ENCODE assay signal across 21 cellular contexts in genomic region chr5:82287625-82288024, GRCh38. TPM values are rescaled to one million over a fixed set of nuclear protein-coding genes. Genes with fewer than 3 reads are reported as not detected.
DNase-seq lines count a peak whose midpoint lies in the region; ATAC-seq and TF ChIP-seq lines count a peak whose summit lies in the region.
"Had no signal": no experiment of that assay in that cellular context is flagged by ENCODE, and none has a peak within 500 bp of the region (broad histone marks: within the 10 kb centered on the region; RNA-seq: fewer than 3 reads in every experiment).

No MANE protein-coding gene starts in this region.

- H3K27ac ChIP-seq in angular gyrus (ENCODE audit: low read depth, low read length) (peak overlapping the region; percentile 24), dorsolateral prefrontal cortex (peak overlapping the region in 39 of 59 donors; percentile 2 to 85 (median 41)), mesenchymal stem cell (ENCODE audit: low read length, poor library complexity, severe bottlenecking) (no peak overlapping the region)
- H3K27ac ChIP-seq: BLaER1 treated with 17β-estradiol and CSF1 and Interleukin-3, amounts not matched to agents 10 nM and 100 nM; GM23248; RWPE1 had no signal

- no peak for ATAC-seq in naive thymus-derived CD8-positive, alpha-beta T cell
- ATAC-seq: Panc1 had no signal

- H2BK12ac ChIP-seq in mesenchymal stem cell (ENCODE audit: low read length in 2 of 2) = no peak overlapping the region

- H2BK5ac ChIP-seq in mesenchymal stem cell (ENCODE audit: low read depth, low read length, poor library complexity, severe bottlenecking) = no peak overlapping the region

- 99% methylated on average over 3 of the region's 3 CpGs for WGBS in mesenchymal stem cell

- H3K27me3 Mint-ChIP-seq in naive thymus-derived CD8-positive, alpha-beta T cell = peaks cover 0 to 1% (median 0%) of the 10 kb centered on the region in 5 donors
- H3K27me3 Mint-ChIP-seq: CD4-positive, alpha-beta T cell had no signal

- no peaks in the 10 kb centered on the region for H3K9me3 ChIP-seq in mesenchymal stem cell (ENCODE audit: control insufficient read depth, low read length)
- H3K9me3 ChIP-seq: BLaER1 treated with 17β-estradiol and CSF1 and Interleukin-3, amounts not matched to agents 10 nM and 100 nM had no signal

- no peak overlapping the region for H3K18ac ChIP-seq in mesenchymal stem cell (ENCODE audit: low read depth in 1 of 2, low read length in 2 of 2)

- H3K79me1 ChIP-seq in mesenchymal stem cell (replicated peaks; ENCODE audit: low read length, poor library complexity, severe bottlenecking) = peaks cover 2% of the 10 kb centered on the region

- peak; percentile 16 for DNase-seq in EH (ENCODE audit: low read depth)
- no peak for DNase-seq in dorsolateral prefrontal cortex
- DNase-seq in putamen (ENCODE audit: low spot score) = peak; percentile 50
- no peak for DNase-seq in NOMO-1 treated with DMSO at 0.1 percent for 48 hours (lab: John Stamatoyannopoulos, UW; ENCODE audit: unreplicated experiment)
- DNase-seq in naive thymus-derived CD8-positive, alpha-beta T cell = no peak
- DNase-seq in mesenchymal stem cell = no peak
- DNase-seq: CD4-positive, alpha-beta T cell; GM23248; H7; NCI-H1048; NCI-H1417 treated with DMSO at 0.1 percent for 48 hours; NCI-H1694 treated with DMSO at 0.1 percent for 48 hours; NCI-H2081; NCI-H2171; NCI-H345; NCI-H510A treated with DMSO at 0.1 percent for 48 hours; SHP77 had no signal

- H3K14ac ChIP-seq in mesenchymal stem cell (ENCODE audit: low read length in 2 of 2) = no peak overlapping the region

- intact Hi-C loops in dorsolateral prefrontal cortex (cut with DNase I) = no loop called here

- no peak overlapping the region for H2BK15ac ChIP-seq in mesenchymal stem cell (ENCODE audit: low read depth, poor library complexity, severe bottlenecking)

- H4K91ac ChIP-seq in mesenchymal stem cell (ENCODE audit: low read length) = no peak overlapping the region

- TF ChIP-seq CTCF in dorsolateral prefrontal cortex (IDR thresholded peaks at IDR 0.05 in 54 of 56, conservative IDR thresholded peaks at IDR 0.05 in 2 of 56; ENCODE audit: low read depth in 1 of 56, partially characterized antibody in 56 of 56) = no peak

- H3K4me3 ChIP-seq in dorsolateral prefrontal cortex (peak overlapping the region in 1 of 59 donors; percentile 13), mesenchymal stem cell (ENCODE audit: insufficient read depth in 1 of 2, low read depth in 1 of 2, low read length in 2 of 2) (no peak overlapping the region)
- H3K4me3 ChIP-seq: BLaER1 treated with 17β-estradiol and CSF1 and Interleukin-3, amounts not matched to agents 10 nM and 100 nM; GM23248 had no signal

- no peak overlapping the region for H2AK5ac ChIP-seq in mesenchymal stem cell (ENCODE audit: low read length, severe bottlenecking)

- no peaks in the 10 kb centered on the region for H3K36me3 ChIP-seq in mesenchymal stem cell (ENCODE audit: control insufficient read depth in 1 of 2, insufficient read depth in 2 of 2, low read depth in 1 of 2, low read length in 2 of 2)
- H3K36me3 ChIP-seq: BLaER1 treated with 17β-estradiol and CSF1 and Interleukin-3, amounts not matched to agents 10 nM and 100 nM had no signal

- no peak overlapping the region for H3K9ac ChIP-seq in mesenchymal stem cell (ENCODE audit: low read length)
- H3K9ac ChIP-seq: BLaER1 treated with 17β-estradiol and CSF1 and Interleukin-3, amounts not matched to agents 10 nM and 100 nM; GM23248 had no signal

- no peak overlapping the region for H2BK120ac ChIP-seq in mesenchymal stem cell (ENCODE audit: low read depth, low read length)

- peaks cover 0 to 1% (median 0%) of the 10 kb centered on the region in 4 donors for H3K4me1 Mint-ChIP-seq in naive thymus-derived CD8-positive, alpha-beta T cell

- no peaks in the 10 kb centered on the region for H3K9me3 Mint-ChIP-seq in naive thymus-derived CD8-positive, alpha-beta T cell
- H3K9me3 Mint-ChIP-seq: CD4-positive, alpha-beta T cell had no signal

- H3K27me3 ChIP-seq in dorsolateral prefrontal cortex = no peaks in the 10 kb centered on the region
- H3K27me3 ChIP-seq in mesenchymal stem cell (ENCODE audit: control insufficient read depth in 1 of 2, insufficient read depth in 1 of 2, low read length in 2 of 2) = no peaks in the 10 kb centered on the region
- H3K27me3 ChIP-seq: BLaER1 treated with 17β-estradiol and CSF1 and Interleukin-3, amounts not matched to agents 10 nM and 100 nM had no signal

- no peak overlapping the region for H3K4me2 ChIP-seq in mesenchymal stem cell (ENCODE audit: low read length, poor library complexity, severe bottlenecking)
- H3K4me2 ChIP-seq: BLaER1 treated with 17β-estradiol and CSF1 and Interleukin-3, amounts not matched to agents 10 nM and 100 nM had no signal

- POLR2A ChIA-PET in naive thymus-derived CD8-positive, alpha-beta T cell (lab: Charles Lee) = no interaction called here

- no peak overlapping the region for H4K8ac ChIP-seq in mesenchymal stem cell (ENCODE audit: low read length)

- no peak overlapping the region for H3K23ac ChIP-seq in mesenchymal stem cell (ENCODE audit: low read length in 2 of 2)

- peak overlapping the region in 1 of 10 donors; percentile 11 for H3K27ac Mint-ChIP-seq in naive thymus-derived CD8-positive, alpha-beta T cell
- H3K27ac Mint-ChIP-seq: CD4-positive, alpha-beta T cell had no signal

- no peak overlapping the region for H2AFZ ChIP-seq in mesenchymal stem cell (ENCODE audit: low read depth, low read length)
- H2AFZ ChIP-seq: GM23248 had no signal

- no peaks in the 10 kb centered on the region for H3K36me3 Mint-ChIP-seq in naive thymus-derived CD8-positive, alpha-beta T cell

- no peak overlapping the region for H3K4ac ChIP-seq in mesenchymal stem cell (ENCODE audit: low read depth in 1 of 2, low read length in 2 of 2)

- no peaks in the 10 kb centered on the region for H3K4me1 ChIP-seq in mesenchymal stem cell (ENCODE audit: control insufficient read depth, insufficient read depth, low read depth, low read length)

- no peak overlapping the region for H3K4me3 Mint-ChIP-seq in naive thymus-derived CD8-positive, alpha-beta T cell
- H3K4me3 Mint-ChIP-seq: CD4-positive, alpha-beta T cell had no signal

RNA-seq across cellular contexts. Expression of gene RPS23, which starts 9.5 kb away (rescaled TPM):
- 100 to 1,000 TPM; 405 to 807 (median 587) TPM for total RNA-seq in dorsolateral prefrontal cortex
- total RNA-seq in naive thymus-derived CD8-positive, alpha-beta T cell = 1,000 to 10,000 TPM; 3,932 to 3,947 TPM
- 1,000 to 10,000 TPM; 4,084 to 5,098 (median 4,391) TPM for polyA plus RNA-seq in naive thymus-derived CD8-positive, alpha-beta T cell
- polyA plus RNA-seq in mesenchymal stem cell (2013, experiment 1 of 2) = 2,982 TPM
- 3,039 TPM for polyA plus RNA-seq in mesenchymal stem cell (2013, experiment 2 of 2)

Comparison
In these comparisons a context has a peak if more than half of its experiments do, and no peak if none do; other contexts are left out.
1. DNase-seq: peak in EH (single experiment) and putamen (single experiment); none in dorsolateral prefrontal cortex (0 of 10), NOMO-1 treated with DMSO at 0.1 percent for 48 hours (single experiment), naive thymus-derived CD8-positive, alpha-beta T cell (0 of 10) and mesenchymal stem cell (single experiment).
2. RNA of gene RPS23, which starts 9.5 kb away (total RNA-seq): 3,932 to 3,947 TPM in naive thymus-derived CD8-positive, alpha-beta T cell; 405 to 807 TPM in dorsolateral prefrontal cortex; every median in the first group is over 4 times any median in the second.